ENCODE assay signal across 1 cellular context in the genomic region with DNA sequence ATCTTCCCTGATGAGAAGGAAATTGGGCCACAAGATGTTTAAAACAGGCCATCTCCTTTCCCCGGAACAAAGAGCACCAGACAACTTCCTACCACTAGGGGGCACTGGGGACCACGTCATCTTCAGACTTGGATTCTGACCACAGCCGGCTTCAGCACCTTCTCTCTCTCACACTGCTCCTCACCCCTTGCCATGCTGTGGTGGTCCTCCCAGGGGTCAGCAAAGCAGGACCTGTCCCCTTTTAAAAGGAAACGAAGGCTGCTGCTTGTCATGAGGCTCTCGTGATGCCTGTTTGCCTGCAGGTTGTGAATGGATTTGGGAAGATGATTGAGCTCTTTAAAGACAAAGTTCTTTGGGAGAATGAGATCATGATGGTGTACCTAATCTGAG.
TF ChIP-seq lines count a peak whose summit lies in the region.

No MANE protein-coding gene starts in this region.

TF ChIP-seq in Ishikawa, 13 proteins besides CTCF, POLR2A, EP300 and RAD21 (continued from another document):
- TF ChIP-seq, protein P1, sequence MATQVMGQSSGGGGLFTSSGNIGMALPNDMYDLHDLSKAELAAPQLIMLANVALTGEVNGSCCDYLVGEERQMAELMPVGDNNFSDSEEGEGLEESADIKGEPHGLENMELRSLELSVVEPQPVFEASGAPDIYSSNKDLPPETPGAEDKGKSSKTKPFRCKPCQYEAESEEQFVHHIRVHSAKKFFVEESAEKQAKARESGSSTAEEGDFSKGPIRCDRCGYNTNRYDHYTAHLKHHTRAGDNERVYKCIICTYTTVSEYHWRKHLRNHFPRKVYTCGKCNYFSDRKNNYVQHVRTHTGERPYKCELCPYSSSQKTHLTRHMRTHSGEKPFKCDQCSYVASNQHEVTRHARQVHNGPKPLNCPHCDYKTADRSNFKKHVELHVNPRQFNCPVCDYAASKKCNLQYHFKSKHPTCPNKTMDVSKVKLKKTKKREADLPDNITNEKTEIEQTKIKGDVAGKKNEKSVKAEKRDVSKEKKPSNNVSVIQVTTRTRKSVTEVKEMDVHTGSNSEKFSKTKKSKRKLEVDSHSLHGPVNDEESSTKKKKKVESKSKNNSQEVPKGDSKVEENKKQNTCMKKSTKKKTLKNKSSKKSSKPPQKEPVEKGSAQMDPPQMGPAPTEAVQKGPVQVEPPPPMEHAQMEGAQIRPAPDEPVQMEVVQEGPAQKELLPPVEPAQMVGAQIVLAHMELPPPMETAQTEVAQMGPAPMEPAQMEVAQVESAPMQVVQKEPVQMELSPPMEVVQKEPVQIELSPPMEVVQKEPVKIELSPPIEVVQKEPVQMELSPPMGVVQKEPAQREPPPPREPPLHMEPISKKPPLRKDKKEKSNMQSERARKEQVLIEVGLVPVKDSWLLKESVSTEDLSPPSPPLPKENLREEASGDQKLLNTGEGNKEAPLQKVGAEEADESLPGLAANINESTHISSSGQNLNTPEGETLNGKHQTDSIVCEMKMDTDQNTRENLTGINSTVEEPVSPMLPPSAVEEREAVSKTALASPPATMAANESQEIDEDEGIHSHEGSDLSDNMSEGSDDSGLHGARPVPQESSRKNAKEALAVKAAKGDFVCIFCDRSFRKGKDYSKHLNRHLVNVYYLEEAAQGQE (IDR thresholded peaks at IDR 0.05; ENCODE audit: low read depth): no peak
- no peak for TF ChIP-seq TAF1 (IDR thresholded peaks at IDR 0.05; ENCODE audit: low read depth)
- TF ChIP-seq, protein P2, sequence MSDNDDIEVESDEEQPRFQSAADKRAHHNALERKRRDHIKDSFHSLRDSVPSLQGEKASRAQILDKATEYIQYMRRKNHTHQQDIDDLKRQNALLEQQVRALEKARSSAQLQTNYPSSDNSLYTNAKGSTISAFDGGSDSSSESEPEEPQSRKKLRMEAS (IDR thresholded peaks at IDR 0.05): no peak
- no peak for TF ChIP-seq FOXM1 (IDR thresholded peaks at IDR 0.05; ENCODE audit: borderline replicate concordance, low read depth)
- no peak for TF ChIP-seq TEAD4 (IDR thresholded peaks at IDR 0.05)
